8 cellular contexts compared by ENCODE assay signal in the genomic region with DNA sequence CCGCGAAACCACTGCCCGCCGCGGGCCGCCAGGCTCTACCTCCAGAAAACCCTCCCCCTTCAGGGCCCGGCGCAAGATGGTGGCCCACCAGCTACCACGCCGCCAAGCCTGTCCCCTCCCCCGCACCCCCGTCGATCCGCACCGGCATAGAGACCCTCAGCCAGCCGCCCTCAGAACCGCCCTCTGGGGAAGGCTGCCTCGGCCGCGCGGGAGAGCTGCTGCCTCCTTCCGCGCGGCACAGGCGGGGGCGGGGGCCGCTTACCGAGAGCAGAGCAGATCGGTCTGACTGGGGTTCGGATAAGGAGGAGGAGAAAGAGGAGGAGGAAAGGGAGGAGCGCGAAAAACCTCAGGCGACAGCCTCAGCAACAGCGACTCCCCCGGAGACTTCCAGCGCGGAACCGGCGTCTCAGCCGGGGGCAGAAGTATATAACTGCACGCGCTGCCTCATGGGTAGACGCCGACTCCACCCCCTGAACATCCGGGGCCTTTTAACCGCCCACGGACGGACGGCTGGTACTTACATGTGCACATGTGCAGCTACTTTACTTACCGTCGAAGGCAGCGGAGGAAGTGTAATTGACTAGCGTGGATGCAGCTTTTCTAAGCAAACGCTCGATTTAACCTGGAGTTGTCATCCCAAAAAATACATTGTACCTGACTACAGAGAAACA. TPM values are rescaled to one million over a fixed set of nuclear protein-coding genes. Genes with fewer than 3 reads are reported as not detected.
A peak's percentile ranks its signal among the peaks of the same experiment; 100 is the strongest.
DNase-seq lines count a peak whose midpoint lies in the region; ATAC-seq and TF ChIP-seq lines count a peak whose summit lies in the region.

A gene with protein sequence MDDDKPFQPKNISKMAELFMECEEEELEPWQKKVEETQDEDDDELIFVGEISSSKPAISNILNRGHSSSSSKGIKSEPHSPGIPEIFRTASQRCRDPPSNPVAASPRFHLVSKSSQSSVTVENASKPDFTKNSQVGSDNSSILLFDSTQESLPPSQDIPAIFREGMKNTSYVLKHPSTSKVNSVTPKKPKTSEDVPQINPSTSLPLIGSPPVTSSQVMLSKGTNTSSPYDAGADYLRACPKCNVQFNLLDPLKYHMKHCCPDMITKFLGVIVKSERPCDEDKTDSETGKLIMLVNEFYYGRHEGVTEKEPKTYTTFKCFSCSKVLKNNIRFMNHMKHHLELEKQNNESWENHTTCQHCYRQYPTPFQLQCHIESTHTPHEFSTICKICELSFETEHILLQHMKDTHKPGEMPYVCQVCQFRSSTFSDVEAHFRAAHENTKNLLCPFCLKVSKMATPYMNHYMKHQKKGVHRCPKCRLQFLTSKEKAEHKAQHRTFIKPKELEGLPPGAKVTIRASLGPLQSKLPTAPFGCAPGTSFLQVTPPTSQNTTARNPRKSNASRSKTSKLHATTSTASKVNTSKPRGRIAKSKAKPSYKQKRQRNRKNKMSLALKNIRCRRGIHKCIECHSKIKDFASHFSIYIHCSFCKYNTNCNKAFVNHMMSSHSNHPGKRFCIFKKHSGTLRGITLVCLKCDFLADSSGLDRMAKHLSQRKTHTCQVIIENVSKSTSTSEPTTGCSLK (minus strand): TSS at position 400 of the 671 bp plus-strand sequence. CDS start 8,450 bp downstream, outside the sequence.

- H3K36me3 ChIP-seq in esophagus muscularis mucosa = no peaks in the 10 kb centered on the region
- no peaks in the 10 kb centered on the region for H3K36me3 ChIP-seq in muscle layer of duodenum (ENCODE audit: control insufficient read depth in 1 of 2, insufficient read depth in 2 of 2, low read length in 2 of 2)

- H3K9me3 Mint-ChIP-seq in activated T-cell treated with anti-CD3 and anti-CD28 coated beads, Interleukin-2, amount 50 U/mL, for 24 hours = peaks cover 2% of the 10 kb centered on the region

- peaks cover 12% of the 10 kb centered on the region for H3K27me3 Mint-ChIP-seq in activated T-cell treated with anti-CD3 and anti-CD28 coated beads, Interleukin-2, amount 50 U/mL, for 24 hours

- H3K36me3 Mint-ChIP-seq in activated T-cell treated with anti-CD3 and anti-CD28 coated beads, Interleukin-2, amount 50 U/mL, for 24 hours (ENCODE audit: low read depth) = peaks cover 9% of the 10 kb centered on the region

- intact Hi-C loops in esophagus muscularis mucosa (cut with DNase I) = loop anchor here (5.0 kb wide), 1 partner anchor 74 kb away; no protein-coding TSS in a partner anchor

- TF ChIP-seq CTCF in esophagus muscularis mucosa (IDR thresholded peaks at IDR 0.05) = peak in 2 of 3 experiments; percentile 8 to 21

- H3K27ac ChIP-seq in esophagus muscularis mucosa (replicated peaks in 1 of 4) = peak within 1 kb of the TSS; percentile 78 to 85 (median 82)
- H3K27ac ChIP-seq in muscle layer of duodenum (ENCODE audit: low read length) = no peak within 1 kb of the TSS

- H3K27ac Mint-ChIP-seq in activated T-cell treated with anti-CD3 and anti-CD28 coated beads, Interleukin-2, amount 50 U/mL, for 24 hours = peak within 1 kb of the TSS; percentile 89

- H3K27me3 ChIP-seq in esophagus muscularis mucosa = no peaks in the 10 kb centered on the region
- H3K27me3 ChIP-seq in muscle layer of duodenum (ENCODE audit: low read depth, low read length) = no peaks in the 10 kb centered on the region

- H3K4me1 ChIP-seq in esophagus muscularis mucosa = peaks cover 0 to 17% (median 10%) of the 10 kb centered on the region in 4 donors
- peaks cover 0 to 4% of the 10 kb centered on the region in 2 donors for H3K4me1 ChIP-seq in muscle layer of duodenum (ENCODE audit: control insufficient read depth in 1 of 2, insufficient read depth in 2 of 2, low read length in 2 of 2)

- DNase-seq in DMS79 treated with DMSO at 0.1 percent for 48 hours (lab: John Stamatoyannopoulos, UW) (peak; percentile 77), OCI-M2 (lab: John Stamatoyannopoulos, UW; ENCODE audit: unreplicated experiment) (peak; percentile 35), esophagus muscularis mucosa (ENCODE audit: extremely low spot score) (peak; percentile 94)
- DNase-seq in Jurkat, Clone E6-1 (ENCODE audit: low read depth, low spot score) = peak; percentile 91
- peak; percentile 90 for DNase-seq in activated T-cell treated with anti-CD3 and anti-CD28 coated beads, Interleukin-2, amount 50 U/mL, for 24 hours
- DNase-seq in stimulated activated CD8-positive, alpha-beta memory T cell treated with anti-CD3 and anti-CD28 coated beads, Interleukin-7, amount 100 ng/mL, for 24 hours (ENCODE audit: low read depth) = peak; percentile 79

- no peak for TF ChIP-seq EP300 in esophagus muscularis mucosa (IDR thresholded peaks at IDR 0.05)

- H3K4me3 Mint-ChIP-seq in activated T-cell treated with anti-CD3 and anti-CD28 coated beads, Interleukin-2, amount 50 U/mL, for 24 hours = peak within 1 kb of the TSS; percentile 87

- TF ChIP-seq POLR2A in esophagus muscularis mucosa (IDR thresholded peaks at IDR 0.05; ENCODE audit: low read depth) = no peak

- ATAC-seq in GM21717 (IDR thresholded peaks at IDR 0.05; ENCODE audit: unreplicated experiment) = peak; percentile 97

- H3K4me1 Mint-ChIP-seq in activated T-cell treated with anti-CD3 and anti-CD28 coated beads, Interleukin-2, amount 50 U/mL, for 24 hours (ENCODE audit: low read depth) = peaks cover 22% of the 10 kb centered on the region

- H3K4me3 ChIP-seq in Jurkat, Clone E6-1 (ENCODE audit: low read length) = peak within 1 kb of the TSS; percentile 78
- H3K4me3 ChIP-seq in esophagus muscularis mucosa (peak within 1 kb of the TSS; percentile 63 to 71 (median 68)), muscle layer of duodenum (ENCODE audit: low read depth in 1 of 2, low read length in 2 of 2) (peak within 1 kb of the TSS; percentile 70 to 71)

- WGBS in esophagus muscularis mucosa = 35% methylated on average over 43 of the region's 55 CpGs

- H3K9me3 ChIP-seq in esophagus muscularis mucosa = no peaks in the 10 kb centered on the region
- H3K9me3 ChIP-seq in muscle layer of duodenum (ENCODE audit: control insufficient read depth in 1 of 2, low read length in 2 of 2) = no peaks in the 10 kb centered on the region

RNA-seq across cellular contexts. Expression of the gene that starts here (rescaled TPM):
- 2.9 TPM for polyA plus RNA-seq in Jurkat, Clone E6-1 (2012; ENCODE audit: insufficient read depth, insufficient read length)
- total RNA-seq in esophagus muscularis mucosa = 1 to 10 TPM; 2.5 to 4.1 (median 3.4) TPM

Comparison
In these comparisons a context has a peak if more than half of its experiments do, and no peak if none do; other contexts are left out.
1. DNase-seq: peak in every context shown above with its lines; median percentile 94 in esophagus muscularis mucosa; 91 in Jurkat, Clone E6-1; 90 in activated T-cell treated with anti-CD3 and anti-CD28 coated beads, Interleukin-2, amount 50 U/mL, for 24 hours; 79 in stimulated activated CD8-positive, alpha-beta memory T cell treated with anti-CD3 and anti-CD28 coated beads, Interleukin-7, amount 100 ng/mL, for 24 hours; 77 in DMS79 treated with DMSO at 0.1 percent for 48 hours; 35 in OCI-M2.